Comparison of ENCODE assay signal across 40 cellular contexts in the genomic region with DNA sequence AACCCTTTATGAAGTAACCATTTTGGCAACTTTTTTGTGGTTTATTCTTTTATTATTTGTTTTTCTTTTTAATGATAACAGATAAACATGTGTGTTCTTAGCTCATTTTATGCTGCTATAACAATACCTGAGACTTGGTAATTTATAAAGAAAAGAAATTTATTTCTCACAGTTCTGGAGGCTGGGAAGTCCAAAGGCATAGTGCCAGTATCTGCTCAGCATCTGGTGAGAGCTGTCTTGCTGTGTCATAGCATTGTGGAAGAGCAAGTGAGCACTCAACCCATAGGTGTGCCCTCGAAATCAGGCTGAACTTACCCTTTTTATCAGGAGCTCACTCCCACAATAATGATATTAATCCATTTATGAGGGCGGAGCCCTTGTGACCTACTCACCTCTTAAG.
"Had no signal": no experiment of that assay in that cellular context is flagged by ENCODE, and none has a peak within 500 bp of the region (broad histone marks: within the 10 kb centered on the region; RNA-seq: fewer than 3 reads in every experiment).

No MANE protein-coding gene starts in this region.

- FAIRE-seq: astrocyte, bronchial epithelial cell had no signal

- H3K4me3 Mint-ChIP-seq: activated naive CD4-positive, alpha-beta T cell treated with anti-CD3 and anti-CD28 coated beads for 36 hours; activated naive CD4-positive, alpha-beta T cell treated with anti-CD3 and anti-CD28 coated beads, Interleukin-2, amount 10 ng/mL, durations not matched to agents 7 days and 5 days; activated naive CD4-positive, alpha-beta T cell treated with anti-CD3 and anti-CD28 coated beads, Interleukin-2, amount 50 U/mL, for 24 hours; activated naive CD8-positive, alpha-beta T cell; activated naive CD8-positive, alpha-beta T cell treated with anti-CD3 and anti-CD28 coated beads for 36 hours; activated naive CD8-positive, alpha-beta T cell treated with anti-CD3 and anti-CD28 coated beads, Interleukin-2, amount 10 ng/mL, durations not matched to agents 7 days and 5 days; activated naive CD8-positive, alpha-beta T cell treated with anti-CD3 and anti-CD28 coated beads, Interleukin-2, amount 50 U/mL, for 24 hours; activated T-cell treated with anti-CD3 and anti-CD28 coated beads, Interleukin-2, amount 50 U/mL, for 24 hours; activated T-cell treated with anti-CD3 and anti-CD28 coated beads, Interleukin-2, amount 50 U/mL, for 4 hours; activated T-cell treated with anti-CD3 and anti-CD28 coated beads, Interleukin-2, amount 50 U/mL, for 72 hours; activated T-helper 1 cell treated with anti-CD3 and anti-CD28 coated beads, Interleukin-12 subunit alpha, Interleukin-12 subunit beta, Interleukin-2, Interleukin-4 antibody, amounts not matched to agents 30 ng/mL and 10 ng/mL and 1 ng/mL, durations not matched to agents 14 hours and 24 hours and 36 hours; activated T-helper 17 cell treated with anti-CD3 and anti-CD28 coated beads, Interleukin-2, amount 50 U/mL, for 72 hours; brain; central memory CD8-positive, alpha-beta T cell had no signal

- H3K4me1 Mint-ChIP-seq: activated naive CD4-positive, alpha-beta T cell treated with anti-CD3 and anti-CD28 coated beads, Interleukin-2, amount 10 ng/mL, durations not matched to agents 7 days and 5 days; activated naive CD4-positive, alpha-beta T cell treated with anti-CD3 and anti-CD28 coated beads, Interleukin-2, amount 50 U/mL, for 24 hours; activated naive CD8-positive, alpha-beta T cell treated with anti-CD3 and anti-CD28 coated beads, Interleukin-2, amount 10 ng/mL, durations not matched to agents 7 days and 5 days; activated naive CD8-positive, alpha-beta T cell treated with anti-CD3 and anti-CD28 coated beads, Interleukin-2, amount 50 U/mL, for 24 hours; activated T-helper 17 cell treated with anti-CD3 and anti-CD28 coated beads, Interleukin-2, amount 50 U/mL, for 72 hours; central memory CD8-positive, alpha-beta T cell had no signal

- ATAC-seq: activated naive CD4-positive, alpha-beta T cell treated with anti-CD3 and anti-CD28 coated beads, Interleukin-2, amount 50 U/mL, for 72 hours; activated naive CD8-positive, alpha-beta T cell treated with anti-CD3 and anti-CD28 coated beads, Interleukin-2, amount 50 U/mL, for 24 hours; activated T-cell treated with anti-CD3 and anti-CD28 coated beads, Interleukin-2, amount 50 U/mL, for 4 hours; activated T-cell treated with anti-CD3 and anti-CD28 coated beads, Interleukin-2, amount 50 U/mL, for 72 hours; activated T-helper 17 cell treated with anti-CD3 and anti-CD28 coated beads, Interleukin-2, amount 50 U/mL, for 72 hours; body of pancreas had no signal

- DNase-seq: activated effector memory CD4-positive, alpha-beta T cell treated with anti-CD3 and anti-CD28 coated beads, Interleukin-2, amount 50 U/mL, for 16 hours; activated effector memory CD4-positive, alpha-beta T cell treated with Interleukin-2 at 50 U/mL for 16 hours; activated gamma-delta T cell; activated gamma-delta T cell treated with Interleukin-2 at 50 U/mL for 16 hours; activated naive CD4-positive, alpha-beta T cell; activated naive CD4-positive, alpha-beta T cell treated with anti-CD3 and anti-CD28 coated beads for 36 hours; activated naive CD4-positive, alpha-beta T cell treated with anti-CD3 and anti-CD28 coated beads, Interleukin-2, amount 10 ng/mL, durations not matched to agents 7 days and 5 days; activated naive CD4-positive, alpha-beta T cell treated with anti-CD3 and anti-CD28 coated beads, Interleukin-2, amount 50 U/mL, for 16 hours; activated naive CD4-positive, alpha-beta T cell treated with Interleukin-2 at 50 U/mL for 16 hours; activated naive CD8-positive, alpha-beta T cell treated with anti-CD3 and anti-CD28 coated beads for 36 hours; activated naive CD8-positive, alpha-beta T cell treated with anti-CD3 and anti-CD28 coated beads, Interleukin-2, amount 10 ng/mL, durations not matched to agents 7 days and 5 days; activated naive CD8-positive, alpha-beta T cell treated with anti-CD3 and anti-CD28 coated beads, Interleukin-2, amount 50 U/mL, for 24 hours; activated T-cell treated with anti-CD3 and anti-CD28 coated beads, Interleukin-2, amount 50 U/mL, for 1 hour; activated T-cell treated with anti-CD3 and anti-CD28 coated beads, Interleukin-2, amount 50 U/mL, for 24 hours; activated T-cell treated with anti-CD3 and anti-CD28 coated beads, Interleukin-2, amount 50 U/mL, for 4 hours; activated T-cell treated with anti-CD3 and anti-CD28 coated beads, Interleukin-2, amount 50 U/mL, for 48 hours; activated T-cell treated with anti-CD3 and anti-CD28 coated beads, Interleukin-2, amount 50 U/mL, for 72 hours; adrenal gland; amniotic stem cell; amygdala; anterior cingulate cortex; aorta; body of pancreas; brain microvascular endothelial cell; caudate nucleus; central memory CD4-positive, alpha-beta T cell; cerebellar nuclear complex had no signal

- H3K36me3 ChIP-seq: ascending aorta, breast epithelium had no signal

- H3K36me3 Mint-ChIP-seq: activated naive CD4-positive, alpha-beta T cell treated with anti-CD3 and anti-CD28 coated beads, Interleukin-2, amount 50 U/mL, for 72 hours had no signal

- H3K4me3 ChIP-seq: adrenal gland, ascending aorta, body of pancreas, breast epithelium, cardiac muscle cell had no signal

- H3K27me3 ChIP-seq: adrenal gland, ascending aorta, body of pancreas, brain microvascular endothelial cell, breast epithelium, cardiac muscle cell had no signal

- H3K27ac Mint-ChIP-seq: activated naive CD4-positive, alpha-beta T cell treated with anti-CD3 and anti-CD28 coated beads for 36 hours; activated naive CD4-positive, alpha-beta T cell treated with anti-CD3 and anti-CD28 coated beads, Interleukin-2, amount 10 ng/mL, durations not matched to agents 7 days and 5 days; activated naive CD4-positive, alpha-beta T cell treated with anti-CD3 and anti-CD28 coated beads, Interleukin-2, amount 50 U/mL, for 24 hours; activated naive CD4-positive, alpha-beta T cell treated with anti-CD3 and anti-CD28 coated beads, Interleukin-2, amount 50 U/mL, for 72 hours; activated naive CD8-positive, alpha-beta T cell; activated naive CD8-positive, alpha-beta T cell treated with anti-CD3 and anti-CD28 coated beads for 36 hours; activated naive CD8-positive, alpha-beta T cell treated with anti-CD3 and anti-CD28 coated beads, Interleukin-2, amount 10 ng/mL, durations not matched to agents 7 days and 5 days; activated naive CD8-positive, alpha-beta T cell treated with anti-CD3 and anti-CD28 coated beads, Interleukin-2, amount 50 U/mL, for 24 hours; activated T-cell treated with anti-CD3 and anti-CD28 coated beads, Interleukin-2, amount 50 U/mL, for 24 hours; activated T-cell treated with anti-CD3 and anti-CD28 coated beads, Interleukin-2, amount 50 U/mL, for 72 hours; activated T-helper 1 cell treated with anti-CD3 and anti-CD28 coated beads, Interleukin-12 subunit alpha, Interleukin-12 subunit beta, Interleukin-2, Interleukin-4 antibody, amounts not matched to agents 30 ng/mL and 10 ng/mL and 1 ng/mL, durations not matched to agents 14 hours and 24 hours and 36 hours; activated T-helper 17 cell treated with anti-CD3 and anti-CD28 coated beads, Interleukin-2, amount 50 U/mL, for 72 hours; activated T-helper 2 cell treated with anti-CD3 and anti-CD28 coated beads, Interferon-gamma antibody, Interleukin-2, Interleukin-4, amounts not matched to agents 10 μg/mL and 5 μg/mL and 100 μg/mL, durations not matched to agents 14 hours and 24 hours and 36 hours; brain had no signal

- H3K4me1 ChIP-seq: adrenal gland, breast epithelium had no signal

- H3K9me3 Mint-ChIP-seq: activated naive CD4-positive, alpha-beta T cell treated with anti-CD3 and anti-CD28 coated beads for 36 hours; activated naive CD4-positive, alpha-beta T cell treated with anti-CD3 and anti-CD28 coated beads, Interleukin-2, amount 10 ng/mL, durations not matched to agents 7 days and 5 days; activated naive CD4-positive, alpha-beta T cell treated with anti-CD3 and anti-CD28 coated beads, Interleukin-2, amount 50 U/mL, for 24 hours; activated naive CD4-positive, alpha-beta T cell treated with anti-CD3 and anti-CD28 coated beads, Interleukin-2, amount 50 U/mL, for 72 hours; activated naive CD8-positive, alpha-beta T cell treated with anti-CD3 and anti-CD28 coated beads for 36 hours; activated naive CD8-positive, alpha-beta T cell treated with anti-CD3 and anti-CD28 coated beads, Interleukin-2, amount 10 ng/mL, durations not matched to agents 7 days and 5 days; activated naive CD8-positive, alpha-beta T cell treated with anti-CD3 and anti-CD28 coated beads, Interleukin-2, amount 50 U/mL, for 24 hours; activated T-cell treated with anti-CD3 and anti-CD28 coated beads, Interleukin-2, amount 50 U/mL, for 24 hours; activated T-cell treated with anti-CD3 and anti-CD28 coated beads, Interleukin-2, amount 50 U/mL, for 4 hours; activated T-cell treated with anti-CD3 and anti-CD28 coated beads, Interleukin-2, amount 50 U/mL, for 72 hours; activated T-helper 1 cell treated with anti-CD3 and anti-CD28 coated beads, Interleukin-12 subunit alpha, Interleukin-12 subunit beta, Interleukin-2, Interleukin-4 antibody, amounts not matched to agents 30 ng/mL and 10 ng/mL and 1 ng/mL, durations not matched to agents 14 hours and 24 hours and 36 hours; activated T-helper 17 cell treated with anti-CD3 and anti-CD28 coated beads, Interleukin-2, amount 50 U/mL, for 72 hours; activated T-helper 2 cell treated with anti-CD3 and anti-CD28 coated beads, Interferon-gamma antibody, Interleukin-2, Interleukin-4, amounts not matched to agents 10 μg/mL and 5 μg/mL and 100 μg/mL, durations not matched to agents 14 hours and 24 hours and 36 hours; brain; central memory CD8-positive, alpha-beta T cell had no signal

- H3K27ac ChIP-seq: adrenal gland, ascending aorta, body of pancreas, brain microvascular endothelial cell, breast epithelium, cardiac muscle cell had no signal

- H3K9me3 ChIP-seq: adrenal gland, ascending aorta, body of pancreas, breast epithelium had no signal

- H3K27me3 Mint-ChIP-seq: activated naive CD4-positive, alpha-beta T cell treated with anti-CD3 and anti-CD28 coated beads, Interleukin-2, amount 10 ng/mL, durations not matched to agents 7 days and 5 days; activated naive CD4-positive, alpha-beta T cell treated with anti-CD3 and anti-CD28 coated beads, Interleukin-2, amount 50 U/mL, for 24 hours; activated naive CD8-positive, alpha-beta T cell; activated naive CD8-positive, alpha-beta T cell treated with anti-CD3 and anti-CD28 coated beads for 36 hours; activated naive CD8-positive, alpha-beta T cell treated with anti-CD3 and anti-CD28 coated beads, Interleukin-2, amount 10 ng/mL, durations not matched to agents 7 days and 5 days; activated naive CD8-positive, alpha-beta T cell treated with anti-CD3 and anti-CD28 coated beads, Interleukin-2, amount 50 U/mL, for 24 hours; activated T-cell treated with anti-CD3 and anti-CD28 coated beads, Interleukin-2, amount 50 U/mL, for 24 hours; activated T-helper 17 cell treated with anti-CD3 and anti-CD28 coated beads, Interleukin-2, amount 50 U/mL, for 72 hours; brain; central memory CD8-positive, alpha-beta T cell had no signal
